In the genomic region with DNA sequence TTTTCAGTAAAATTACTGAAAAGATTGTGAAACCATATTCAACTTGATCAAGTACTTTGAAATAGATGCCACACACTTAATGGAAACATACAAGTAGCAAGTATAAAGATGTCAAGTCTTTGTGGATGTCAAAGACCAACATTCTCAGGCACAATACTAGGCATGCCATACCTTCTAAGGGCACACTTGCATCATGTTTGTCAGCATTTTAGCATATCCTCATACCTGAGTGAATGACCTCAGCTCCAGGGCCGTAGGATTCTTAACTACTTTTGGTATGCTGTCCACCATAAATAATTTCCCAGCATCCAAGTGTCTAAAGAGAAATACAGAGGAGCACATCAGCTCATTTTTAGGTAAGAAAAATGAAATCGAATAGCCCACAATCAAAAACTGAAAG, we compare ENCODE assay signal across 29 cellular contexts.
"Had no signal": no experiment of that assay in that cellular context is flagged by ENCODE, and none has a peak within 500 bp of the region (broad histone marks: within the 10 kb centered on the region; RNA-seq: fewer than 3 reads in every experiment).

No MANE protein-coding gene starts in this region.

- H3K36me3 ChIP-seq: neural progenitor cell, ovary, spleen, suprapubic skin, transverse colon, upper lobe of left lung, uterus had no signal

- H3K4me2 ChIP-seq: neural progenitor cell, smooth muscle cell had no signal

- H3K27me3 ChIP-seq: neural progenitor cell, ovary, spleen, suprapubic skin, testis, tibial artery, transverse colon, upper lobe of left lung, uterus had no signal

- DNase-seq: naive thymus-derived CD4-positive, alpha-beta T cell; natural killer cell; occipital lobe; ovary; posterior cingulate gyrus; psoas muscle; right cardiac atrium; spleen; stimulated activated CD4-positive, alpha-beta T cell treated with anti-CD3 and anti-CD28 coated beads, Interleukin-12 subunit alpha, Interleukin-12 subunit beta, amount 100 ng/mL, for 4 hours; stimulated activated CD4-positive, alpha-beta T cell treated with anti-CD3 and anti-CD28 coated beads, Interleukin-1b, Interleukin-23, amount 100 ng/mL, for 48 hours; stimulated activated CD4-positive, alpha-beta T cell treated with anti-CD3 and anti-CD28 coated beads, Interleukin-4, amount 100 ng/mL, for 1 hour; stimulated activated CD4-positive, alpha-beta T cell treated with anti-CD3 and anti-CD28 coated beads, Interleukin-4, amount 100 ng/mL, for 4 hours; stimulated activated CD8-positive, alpha-beta memory T cell treated with anti-CD3 and anti-CD28 coated beads, Interleukin-4, amount 100 ng/mL, for 48 hours; stimulated activated naive CD4-positive, alpha-beta T cell; stimulated activated naive CD8-positive, alpha-beta T cell treated with anti-CD3 and anti-CD28 coated beads, Interleukin-15, amount 100 ng/mL, for 72 hours; stimulated activated naive CD8-positive, alpha-beta T cell treated with anti-CD3 and anti-CD28 coated beads, Interleukin-15, Interleukin-2, amounts not matched to agents 100 U/mL and 50 U/mL, for 24 hours; substantia nigra; testis; tibial artery; transverse colon; upper lobe of left lung; uterus had no signal

- ATAC-seq: naive thymus-derived CD4-positive, alpha-beta T cell; natural killer cell; psoas muscle; right cardiac atrium; sciatic nerve; stimulated activated memory B cell treated with anti-CD40 and anti-IgM and Interleukin-4, amounts not matched to agents 10 μg/mL and 1 μg/mL and 100 μg/mL, for 72 hours; stimulated activated naive CD8-positive, alpha-beta T cell treated with anti-CD3 and anti-CD28 coated beads, Interleukin-15, amount 100 ng/mL, for 72 hours; stimulated activated naive CD8-positive, alpha-beta T cell treated with anti-CD3 and anti-CD28 coated beads, Interleukin-15, Interleukin-2, amounts not matched to agents 100 U/mL and 50 U/mL, for 24 hours had no signal

- H3K9ac ChIP-seq: neural progenitor cell, parathyroid adenoma had no signal

- H2AFZ ChIP-seq: neural progenitor cell, parathyroid adenoma had no signal

- H3K4me3 ChIP-seq: neural progenitor cell, ovary, psoas muscle, skin epidermis, smooth muscle cell, spleen, suprapubic skin, testis, tibial artery, transverse colon, upper lobe of left lung, uterus had no signal

- H3K4me1 ChIP-seq: neural progenitor cell, parathyroid adenoma, psoas muscle, spleen, suprapubic skin, testis, tibial artery, transverse colon, uterus had no signal

- H3K27ac ChIP-seq: neural progenitor cell, ovary, parathyroid adenoma, psoas muscle, skin epidermis, spleen, suprapubic skin, testis, tibial artery, transverse colon, upper lobe of left lung, uterus had no signal

- H3K9me3 ChIP-seq: ovary, psoas muscle, spleen, suprapubic skin, testis, tibial artery, transverse colon, upper lobe of left lung, uterus had no signal

- H3K79me2 ChIP-seq: parathyroid adenoma had no signal
